Comparison of ENCODE assay signal across 8 cellular contexts in the genomic region with DNA sequence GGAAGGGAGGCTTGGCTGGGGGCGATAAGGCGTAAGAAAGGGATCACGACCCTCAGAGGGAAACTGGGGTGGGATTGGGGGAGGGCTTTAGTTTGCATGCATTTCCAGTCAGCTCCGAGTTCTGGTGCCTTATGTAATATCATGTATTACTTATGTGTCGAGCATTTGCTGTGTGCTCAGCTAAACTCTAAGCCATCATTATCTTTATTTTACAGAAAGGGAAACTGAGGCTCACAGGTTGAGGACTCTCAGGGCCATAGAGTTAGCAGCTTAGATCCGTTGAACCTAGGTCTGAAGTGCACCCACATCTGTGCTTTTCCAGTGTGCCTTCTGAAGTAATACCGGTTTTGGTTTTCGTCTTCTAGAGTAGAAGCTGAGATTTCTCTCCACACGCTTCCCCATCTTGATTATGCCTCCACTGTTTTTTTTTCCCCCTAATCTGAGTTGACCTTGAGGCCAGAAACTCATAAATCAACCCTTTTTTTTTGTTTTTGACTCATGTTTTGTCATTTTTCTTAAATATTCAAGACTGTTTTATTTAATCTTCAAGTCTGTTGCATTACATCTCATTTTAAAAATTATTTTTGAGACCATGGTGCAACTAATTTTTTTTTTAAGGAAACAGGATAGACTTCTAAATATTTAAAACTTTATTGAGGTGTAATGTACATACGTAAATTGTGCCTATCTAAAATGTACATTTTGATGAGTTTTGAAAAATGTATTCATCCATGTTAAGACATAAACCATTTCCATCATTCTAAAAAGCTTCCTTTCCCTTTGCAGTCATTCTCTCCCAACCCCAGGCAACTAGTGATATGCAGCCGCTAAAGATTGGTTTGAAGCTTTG. TPM values are rescaled to one million over a fixed set of nuclear protein-coding genes. Genes with fewer than 3 reads are reported as not detected.
A peak's percentile ranks its signal among the peaks of the same experiment; 100 is the strongest.
DNase-seq lines count a peak whose midpoint lies in the region; ATAC-seq, FAIRE-seq and TF ChIP-seq lines count a peak whose summit lies in the region.

No MANE protein-coding gene starts in this region.

- H3K9me3 Mint-ChIP-seq in Calu3 (ENCODE audit: low read depth, unreplicated experiment): peaks cover 7% of the 10 kb centered on the region

- H3K36me3 ChIP-seq in HUES64 (ENCODE audit: insufficient read depth, low read length) (peaks cover 34% of the 10 kb centered on the region), GM12878 (ENCODE audit: control insufficient read depth in 2 of 2, insufficient read depth in 2 of 2, low read length in 1 of 2) (peaks cover 4 to 23% of the 10 kb centered on the region in 2 experiments), lung (ENCODE audit: control insufficient read depth in 2 of 2, insufficient read depth in 2 of 2, low read length in 2 of 2) (peaks cover 3% of the 10 kb centered on the region in 2 donors)

- peaks cover 54% of the 10 kb centered on the region for H3K79me2 ChIP-seq in GM12878 (ENCODE audit: control insufficient read depth, insufficient read depth, low read length)

- H4K20me1 ChIP-seq in GM12878 (ENCODE audit: control insufficient read depth, insufficient read depth): no peaks in the 10 kb centered on the region

- no peaks in the 10 kb centered on the region for H3K4me1 Mint-ChIP-seq in Calu3 (ENCODE audit: low read depth, unreplicated experiment)

- H3K27ac Mint-ChIP-seq in Calu3 (ENCODE audit: unreplicated experiment): peak overlapping the region; percentile 97

- H3K27me3 Mint-ChIP-seq in Calu3 (ENCODE audit: unreplicated experiment): no peaks in the 10 kb centered on the region

- H3K9me3 ChIP-seq in HUES64 (ENCODE audit: insufficient read depth, low read depth, low read length) (peaks cover 4% of the 10 kb centered on the region; the same call in 1 of the 2 replicates), GM12878 (replicated peaks; ENCODE audit: control insufficient read depth, insufficient read depth, low read length) (peaks cover 11% of the 10 kb centered on the region), lung (ENCODE audit: control insufficient read depth in 2 of 2, insufficient read depth in 1 of 2, low read length in 1 of 2) (no peaks in the 10 kb centered on the region)

- no peak for TF ChIP-seq EP300 in GM12878 (IDR thresholded peaks at IDR 0.05; ENCODE audit: borderline replicate concordance in 1 of 2, control insufficient read depth in 1 of 2, low read depth in 2 of 2, low read length in 2 of 2)

- H3K4me3 ChIP-seq in HUES64 (ENCODE audit: low read length): peak overlapping the region; percentile 79
- peak overlapping the region; percentile 77 for H3K4me3 ChIP-seq in GM12878
- peak overlapping the region; percentile 73 for H3K4me3 ChIP-seq in lung

- SMC1A ChIA-PET in GM12878 (lab: Charles Lee; ENCODE audit: uncharacterized antibody, unreplicated experiment): interaction anchor here (0.6 to 2.5 kb wide), 23 partner anchors 10 to 329 kb away, joined by 3 to 13 read pairs (median 4); no protein-coding TSS in a partner anchor

- H3K36me3 Mint-ChIP-seq in Calu3 (ENCODE audit: insufficient read depth, unreplicated experiment): peaks cover 69% of the 10 kb centered on the region

- intact Hi-C loops in Calu3 (cut with micrococcal nuclease; ENCODE audit: unreplicated experiment): loop anchor here (2.0 kb wide), 1 partner anchor 28 kb away; no protein-coding TSS in a partner anchor
- intact Hi-C loops in GM12878 (cut with micrococcal nuclease; ENCODE audit: unreplicated experiment): loop anchor here (2.0 kb wide), 1 partner anchor 140 kb away; a partner anchor contains a TSS

- in situ Hi-C loops in GM12878 (cut with MboI): no loop called here

- WGBS in HUES64: 13% methylated on average over 10 of the region's 11 CpGs
- 2% methylated on average over 11 of the region's 11 CpGs for WGBS in GM12878 (ENCODE audit: insufficient coverage, insufficient replicate concordance, low lambda C conversion rate, missing lambda C conversion rate)
- 14 to 16% methylated on average over 11 of the region's 11 CpGs for WGBS in lung, 2 donors

- H3K27me3 ChIP-seq in HUES64 (ENCODE audit: insufficient read depth, low read length) (no peaks in the 10 kb centered on the region), GM12878 (replicated peaks in 1 of 2; ENCODE audit: control insufficient read depth in 2 of 2, insufficient read depth in 2 of 2, low read length in 1 of 2) (no peaks in the 10 kb centered on the region), lung (ENCODE audit: control insufficient read depth, insufficient read depth) (no peaks in the 10 kb centered on the region)

- H2AFZ ChIP-seq in GM12878 (ENCODE audit: control insufficient read depth, low read depth, low read length): peak overlapping the region; percentile 95

- TF ChIP-seq POLR2A in GM12878 (IDR thresholded peaks at IDR 0.05; ENCODE audit: low read depth, low read length): no peak

- H3K9ac ChIP-seq in HUES64 (ENCODE audit: low read depth, low read length) (peak overlapping the region; percentile 80), GM12878 (ENCODE audit: control insufficient read depth, insufficient read depth, low read length) (peak overlapping the region; percentile 65)

- DNase-seq in Calu3: no peak
- no peak for DNase-seq in GM12878 (ENCODE audit: low read depth, low spot score)
- DNase-seq in lung (ENCODE audit: low spot score): no peak
- DNase-seq in GM20000 (ENCODE audit: low spot score): no peak
- DNase-seq in dedifferentiated amniotic fluid mesenchymal stem cell (ENCODE audit: extremely low spot score): no peak

- TSS peak; percentile 68 for BruUV-seq in Calu3 (replicated peaks; lab: Mats Ljungman, UMichigan)
- BruUV-seq in GM12878 (replicated peaks; lab: Mats Ljungman, UMichigan): TSS peak; percentile 72

- RAD21 ChIA-PET in GM12878 (lab: Charles Lee; ENCODE audit: unreplicated experiment): interaction anchor here (0.7 to 1.9 kb wide), 11 partner anchors 10 to 143 kb away, joined by 3 to 9 read pairs (median 4); no protein-coding TSS in a partner anchor

- POLR2A ChIA-PET in GM12878 (lab: Charles Lee): interaction anchor here (0.5 to 1.7 kb wide), 6 partner anchors 9 to 144 kb away, joined by 3 to 12 read pairs (median 4); no protein-coding TSS in a partner anchor

- peak overlapping the region; percentile 91 for H3K4me3 Mint-ChIP-seq in Calu3 (ENCODE audit: low read depth, unreplicated experiment)

- no peak for TF ChIP-seq RAD21 in GM12878 (IDR thresholded peaks at IDR 0.05; ENCODE audit: insufficient read depth, low read depth, low read length)

- FAIRE-seq in GM12878 (lab: Jason Lieb, UNC): no peak

- TF ChIP-seq CTCF in Calu3 (IDR thresholded peaks at IDR 0.05; ENCODE audit: unreplicated experiment) (no peak), GM12878 (IDR thresholded peaks at IDR 0.05 in 2 of 3, conservative IDR thresholded peaks at IDR 0.05 in 1 of 3; ENCODE audit: control insufficient read depth in 2 of 3, extremely low read depth in 1 of 3, insufficient read depth in 1 of 3, low read depth in 3 of 3, low read length in 3 of 3) (no peak), lung (IDR thresholded peaks at IDR 0.05; ENCODE audit: control extremely low read depth, extremely low read depth) (no peak), GM20000 (IDR thresholded peaks at IDR 0.05; ENCODE audit: extremely low read depth, missing control alignments) (no peak)

- peaks cover 7% of the 10 kb centered on the region for H3K4me1 ChIP-seq in HUES64 (ENCODE audit: insufficient read depth, low read length)
- H3K4me1 ChIP-seq in GM12878 (ENCODE audit: control insufficient read depth, insufficient read depth, low read length): no peaks in the 10 kb centered on the region
- peaks cover 0 to 1% of the 10 kb centered on the region in 2 donors for H3K4me1 ChIP-seq in lung (ENCODE audit: control insufficient read depth in 2 of 2, insufficient read depth in 2 of 2, low read length in 2 of 2)

- H3K27ac ChIP-seq in HUES64 (ENCODE audit: low read depth, low read length) (peak overlapping the region; percentile 7), GM12878 (ENCODE audit: control insufficient read depth, insufficient read depth) (peak overlapping the region; percentile 78), lung (ENCODE audit: low read depth in 1 of 2, low read length in 1 of 2) (peak overlapping the region; percentile 56 to 85)

- CTCF ChIA-PET in Calu3 (lab: Charles Lee) (interaction anchor here (0.5 to 1.3 kb wide), 2 partner anchors 21 to 27 kb away, joined by 4 read pairs; no protein-coding TSS in a partner anchor), GM12878 (lab: Yijun Ruan, JAX) (interaction anchor here (0.6 to 1.8 kb wide), 5 partner anchors 10 to 202 kb away, joined by 3 to 9 read pairs (median 6); no protein-coding TSS in a partner anchor)

- ATAC-seq in GM12878 (peak; percentile 28), lung (ENCODE audit: insufficient read depth, low FRiP score) (peak; percentile 4), HG03025 (IDR thresholded peaks at IDR 0.05; ENCODE audit: low FRiP score, unreplicated experiment) (no peak), HG02763 (IDR thresholded peaks at IDR 0.05; ENCODE audit: unreplicated experiment) (no peak)

- peak overlapping the region; percentile 84 for H3K4me2 ChIP-seq in GM12878 (ENCODE audit: control insufficient read depth, insufficient read depth)

RNA-seq across cellular contexts. Expression of a gene that starts 0.7 kb away (rescaled TPM):
- total RNA-seq in Calu3 (2022) (177 and 179 TPM in 2 replicates), GM12878 (2014; rRNA removed) (161 and 206 TPM in 2 replicates), GM12878 (2014; rRNA removed; fragmentation: Illumina TruSeq; extraction: Trizol) (175 and 180 TPM in 2 replicates), GM12878 (2021) (168 TPM in 2 replicates), lung (100 to 1,000 TPM in 1 of 2 donors, 10 to 100 TPM in 1; 69.8 to 103 TPM)
- polyA plus RNA-seq in HUES64 (2013, experiment 1 of 2): 134 TPM
- polyA plus RNA-seq in HUES64 (2013, experiment 2 of 2): 130 TPM
- 94.6 and 94.7 TPM in 2 replicates for total RNA-seq in GM12878 (2013; cell fraction: nucleolus; rRNA removed)
- polyA plus RNA-seq in GM12878 (2011; ENCODE audit: low read depth): 42.6 TPM
- polyA plus RNA-seq in GM12878 (2011; rRNA removed) (293 and 322 TPM in 2 replicates), GM12878 (2014; fragmentation: Illumina TruSeq; extraction: Trizol) (305 and 355 TPM in 2 replicates), GM12878 (2014; fragmentation: Nextera tagmentation; extraction: Ambion mirVana) (100 to 1,000 TPM; 170 to 182 TPM), GM12878 (2014; rRNA removed) (141 and 145 TPM in 2 replicates), GM12878 (2016; fragmentation: Nextera tagmentation; extraction: Ambion mirVana) (100 to 1,000 TPM; 239 to 244 TPM), lung (10 to 100 TPM; 68.1 to 81.6 TPM)
- polyA plus RNA-seq in GM12878 (2011; cell fraction: cytosol; rRNA removed): 176 and 203 TPM in 2 replicates
- polyA plus RNA-seq in GM12878 (2011; cell fraction: nucleus; rRNA removed): 71.0 and 74.5 TPM in 2 replicates
- 89.1 and 101 TPM in 2 replicates for polyA plus RNA-seq in GM12878 (2012)
- polyA minus RNA-seq in GM12878 (2011; rRNA and poly(A)+ RNA removed): 219 and 220 TPM in 2 replicates
- 31.8 and 52.9 TPM in 2 replicates for polyA minus RNA-seq in GM12878 (2011; cell fraction: cytosol; rRNA and poly(A)+ RNA removed)
- 32.6 and 58.0 TPM in 2 replicates for polyA minus RNA-seq in GM12878 (2011; cell fraction: nucleus; rRNA and poly(A)+ RNA removed)

RNA-seq across cellular contexts. Expression of a gene that starts 39.4 kb away (rescaled TPM):
- 38.2 and 39.4 TPM in 2 replicates for total RNA-seq in Calu3 (2022)
- polyA plus RNA-seq in HUES64 (2013, experiment 1 of 2): 31.0 TPM
- 32.8 TPM for polyA plus RNA-seq in HUES64 (2013, experiment 2 of 2)
- 22.6 and 22.8 TPM in 2 replicates for total RNA-seq in GM12878 (2013; cell fraction: nucleolus; rRNA removed)
- 11.1 and 12.6 TPM in 2 replicates for total RNA-seq in GM12878 (2014; rRNA removed)
- total RNA-seq in GM12878 (2014; rRNA removed; fragmentation: Illumina TruSeq; extraction: Trizol): 16.3 and 16.8 TPM in 2 replicates
- total RNA-seq in GM12878 (2021): 35.7 and 40.9 TPM in 2 replicates
- polyA plus RNA-seq in GM12878 (2011; ENCODE audit: low read depth): 12.8 TPM
- 20.2 and 22.8 TPM in 2 replicates for polyA plus RNA-seq in GM12878 (2011; rRNA removed)
- 12.0 and 14.3 TPM in 2 replicates for polyA plus RNA-seq in GM12878 (2011; cell fraction: cytosol; rRNA removed)
- polyA plus RNA-seq in GM12878 (2011; cell fraction: nucleus; rRNA removed): 9.3 and 12.8 TPM in 2 replicates
- 18.7 and 20.6 TPM in 2 replicates for polyA plus RNA-seq in GM12878 (2012)
- polyA plus RNA-seq in GM12878 (2014; fragmentation: Illumina TruSeq; extraction: Trizol): 45.1 and 47.5 TPM in 2 replicates
- 10 to 100 TPM; 15.7 to 18.2 TPM for polyA plus RNA-seq in GM12878 (2014; fragmentation: Nextera tagmentation; extraction: Ambion mirVana)
- 19.8 and 22.4 TPM in 2 replicates for polyA plus RNA-seq in GM12878 (2014; rRNA removed)
- polyA plus RNA-seq in GM12878 (2016; fragmentation: Nextera tagmentation; extraction: Ambion mirVana): 10 to 100 TPM in 1 of 2 experiments, 1 to 10 TPM in 1; 4.8 to 17.1 TPM
- 18.9 and 21.7 TPM in 2 replicates for polyA minus RNA-seq in GM12878 (2011; rRNA and poly(A)+ RNA removed)
- 22.9 and 25.8 TPM in 2 replicates for polyA minus RNA-seq in GM12878 (2011; cell fraction: cytosol; rRNA and poly(A)+ RNA removed)
- polyA minus RNA-seq in GM12878 (2011; cell fraction: nucleus; rRNA and poly(A)+ RNA removed): 8.3 and 13.7 TPM in 2 replicates
- 10 to 100 TPM; 24.6 to 26.6 TPM for total RNA-seq in lung
- 10 to 100 TPM in 1 of 2 donors, 1 to 10 TPM in 1; 8.2 to 11.7 TPM for polyA plus RNA-seq in lung

Comparison
In these comparisons a context has a peak if more than half of its experiments do, and no peak if none do; other contexts are left out.
1. H3K27ac ChIP-seq: peak in every context shown above with its lines; median percentile 78 in GM12878; 70 in lung; 7 in HUES64.
2. ATAC-seq: peak in GM12878 (single experiment) and lung (single experiment); none in HG03025 (single experiment) and HG02763 (single experiment).
3. Peak in every context shown above with its lines, with median percentiles within 50 percentile points of each other: H3K4me3 ChIP-seq.